16 cellular contexts compared by ENCODE assay signal in genomic region chr3:61806810-61807209, GRCh38.
A peak's percentile ranks its signal among the peaks of the same experiment; 100 is the strongest.
DNase-seq lines count a peak whose midpoint lies in the region; ATAC-seq and TF ChIP-seq lines count a peak whose summit lies in the region.
"Had no signal": no experiment of that assay in that cellular context is flagged by ENCODE, and none has a peak within 500 bp of the region (broad histone marks: within the 10 kb centered on the region; RNA-seq: fewer than 3 reads in every experiment).

No MANE protein-coding gene starts in this region.

- no peaks in the 10 kb centered on the region for H3K27me3 ChIP-seq in heart right ventricle
- no peaks in the 10 kb centered on the region for H3K27me3 ChIP-seq in adrenal gland
- no peaks in the 10 kb centered on the region for H3K27me3 ChIP-seq in sigmoid colon

- TF ChIP-seq CTCF in heart right ventricle (IDR thresholded peaks at IDR 0.05) = no peak
- TF ChIP-seq CTCF in adrenal gland (IDR thresholded peaks at IDR 0.05) = no peak
- TF ChIP-seq CTCF in sigmoid colon (IDR thresholded peaks at IDR 0.05) = no peak

- no peak overlapping the region for H3K4me3 ChIP-seq in heart right ventricle
- no peak overlapping the region for H3K4me3 ChIP-seq in adrenal gland
- no peak overlapping the region for H3K4me3 ChIP-seq in sigmoid colon

- H3K36me3 ChIP-seq in heart right ventricle (no peaks in the 10 kb centered on the region), adrenal gland (replicated peaks in 1 of 2) (no peaks in the 10 kb centered on the region), sigmoid colon (no peaks in the 10 kb centered on the region)

- H3K9me3 ChIP-seq in heart right ventricle (no peaks in the 10 kb centered on the region), adrenal gland (replicated peaks in 1 of 3) (no peaks in the 10 kb centered on the region), sigmoid colon (no peaks in the 10 kb centered on the region)

- WGBS in heart right ventricle, 2 donors = 74 to 76% methylated on average over 4 of the region's 4 CpGs
- 72 to 83% (median 75%) methylated on average over 4 of the region's 4 CpGs for WGBS in adrenal gland, 4 donors
- WGBS in sigmoid colon, 2 donors = 85 to 88% methylated on average over 4 of the region's 4 CpGs

- H3K4me1 ChIP-seq in heart right ventricle (peaks cover 45 to 100% (median 90%) of the 10 kb centered on the region in 9 donors), adrenal gland (replicated peaks in 1 of 2) (peaks cover 50 to 66% of the 10 kb centered on the region in 2 donors), sigmoid colon (peaks cover 0 to 100% (median 92%) of the 10 kb centered on the region in 4 donors)

- DNase-seq in heart right ventricle (no peak), Right ventricle myocardium inferior (ENCODE audit: missing footprints) (no peak), adrenal gland (no peak), sigmoid colon (no peak), HCEC 1CT (no peak)
- DNase-seq in stimulated activated CD8-positive, alpha-beta memory T cell treated with anti-CD3 and anti-CD28 coated beads, Interleukin-4, amount 100 ng/mL, for 48 hours = no peak
- DNase-seq: COR-L47, DMS153, GF-D8, GOT3, NCI-H1105, NCI-H2081 treated with DMSO at 0.1 percent for 48 hours, NCI-H748 treated with DMSO at 0.1 percent for 48 hours, OCI-M1, SIG-M5 had no signal

- no peak for ATAC-seq in heart right ventricle
- ATAC-seq in Right ventricle myocardium inferior = no peak
- ATAC-seq in HG03095 (IDR thresholded peaks at IDR 0.05; ENCODE audit: unreplicated experiment) = no peak

- TF ChIP-seq EP300 in sigmoid colon (IDR thresholded peaks at IDR 0.05) = no peak

- intact Hi-C loops in heart right ventricle (cut with DNase I) (loop anchor here in 2 of 10 donors (5.0 kb wide), 2 partner anchors 40 to 245 kb away; partner anchors contain the start of gene PTPRG (in 1 of the 2)), Right ventricle myocardium inferior (cut with DNase I) (loop anchor here (5.0 kb wide), 2 partner anchors 80 to 245 kb away; partner anchors contain the start of gene PTPRG), adrenal gland (cut with DNase I) (no loop called here), sigmoid colon (cut with DNase I) (loop anchor here (5.0 kb wide), 2 partner anchors 155 to 245 kb away; partner anchors contain the start of gene PTPRG)

- H3K27ac ChIP-seq in heart right ventricle = peak overlapping the region; percentile 48 to 84 (median 74)
- H3K27ac ChIP-seq in adrenal gland = peak overlapping the region in 3 of 5 donors; percentile 52 to 75 (median 73)
- peak overlapping the region in 3 of 4 donors; percentile 67 to 80 (median 79) for H3K27ac ChIP-seq in sigmoid colon

- TF ChIP-seq POLR2A in adrenal gland (IDR thresholded peaks at IDR 0.05) (no peak), sigmoid colon (IDR thresholded peaks at IDR 0.05) (no peak)

Comparison
In these comparisons a context has a peak if more than half of its experiments do, and no peak if none do; other contexts are left out.
1. intact Hi-C loops: an anchor here in Right ventricle myocardium inferior (5.0 kb wide) and sigmoid colon (5.0 kb wide); none called in adrenal gland.